ENCODE assay signal across 9 cellular contexts in the genomic region with DNA sequence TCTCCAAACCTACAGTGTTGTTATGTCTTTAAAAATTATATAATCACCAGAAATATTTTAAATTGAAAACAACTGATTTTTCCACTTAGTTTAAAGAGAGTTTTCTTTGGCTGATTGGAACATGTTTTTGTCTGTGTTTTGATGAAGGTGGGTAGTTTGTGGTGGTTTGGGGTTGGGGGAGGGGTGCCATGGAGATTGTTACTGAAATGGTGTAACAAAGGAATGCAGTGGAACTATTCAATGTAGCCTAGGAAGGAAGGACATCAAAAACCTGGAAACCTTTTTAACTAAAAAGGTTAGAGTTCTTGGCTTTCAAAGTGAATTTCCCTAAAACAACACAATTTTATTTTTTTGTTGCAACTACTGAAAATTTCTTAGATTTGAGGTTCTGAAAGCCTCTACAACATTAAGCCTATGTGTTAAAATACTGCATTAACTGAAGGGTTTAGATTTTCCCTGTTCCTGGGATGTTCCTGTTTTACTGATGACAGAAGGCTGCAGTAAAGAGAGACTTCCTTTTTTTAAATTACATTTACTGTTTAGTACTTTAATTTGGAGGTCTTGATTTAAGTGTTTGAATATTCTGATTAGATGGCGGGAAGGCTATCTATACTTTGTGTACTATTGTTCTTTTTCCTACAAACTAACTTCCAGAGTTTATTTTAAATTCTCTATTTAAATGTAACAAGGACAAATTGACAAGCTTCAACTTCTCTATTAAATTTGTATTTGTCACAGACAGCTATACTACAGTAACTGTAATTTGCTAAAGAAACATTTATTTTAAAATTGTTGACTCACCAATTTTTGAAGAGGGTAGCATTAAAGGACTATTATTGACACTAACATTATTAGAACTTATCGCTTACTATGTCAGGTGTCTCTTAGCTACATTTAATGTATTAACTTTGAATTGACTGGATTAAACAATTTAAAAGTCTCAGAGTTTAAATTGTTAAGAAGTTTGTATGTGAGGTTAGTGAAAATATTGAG.
DNase-seq lines count a peak whose midpoint lies in the region; ATAC-seq, FAIRE-seq and TF ChIP-seq lines count a peak whose summit lies in the region.
"Had no signal": no experiment of that assay in that cellular context is flagged by ENCODE, and none has a peak within 500 bp of the region (broad histone marks: within the 10 kb centered on the region; RNA-seq: fewer than 3 reads in every experiment).

No MANE protein-coding gene starts in this region.

- 0 out of 2 replicates have a peak overlapping the region, but pooled peaks have one; percentile 5 for H3K9ac ChIP-seq in GM12878 (ENCODE audit: control insufficient read depth, insufficient read depth, low read length)

- TF ChIP-seq CTCF in GM12878 (IDR thresholded peaks at IDR 0.05 in 2 of 3, conservative IDR thresholded peaks at IDR 0.05 in 1 of 3; ENCODE audit: control insufficient read depth in 2 of 3, extremely low read depth in 1 of 3, insufficient read depth in 1 of 3, low read depth in 3 of 3, low read length in 3 of 3) = no peak

- in situ Hi-C loops in GM12878 (cut with MboI) (no loop called here), KBM-7 (cut with MboI; ENCODE audit: low pct_unique_long_range_greater_than_20kb, low sequenced_read_pairs) (loop anchor here (25.0 kb wide), 1 partner anchor 90 kb away; the partner anchor contains the start of gene RANBP2)

- H3K9me3 Mint-ChIP-seq in CD8-positive, alpha-beta memory T cell = no peaks in the 10 kb centered on the region
- H3K9me3 Mint-ChIP-seq in naive B cell = no peaks in the 10 kb centered on the region

- no peaks in the 10 kb centered on the region for H3K36me3 ChIP-seq in CD8-positive, alpha-beta memory T cell (ENCODE audit: insufficient read depth, low read length)
- H3K36me3 ChIP-seq in GM12878 (ENCODE audit: control insufficient read depth in 2 of 2, insufficient read depth in 2 of 2, low read length in 1 of 2) = no peaks in the 10 kb centered on the region

- no peaks in the 10 kb centered on the region for H3K27me3 ChIP-seq in CD8-positive, alpha-beta memory T cell (ENCODE audit: insufficient read depth, low read length, poor library complexity, severe bottlenecking)
- no peaks in the 10 kb centered on the region for H3K27me3 ChIP-seq in GM12878 (replicated peaks in 1 of 2; ENCODE audit: control insufficient read depth in 2 of 2, insufficient read depth in 2 of 2, low read length in 1 of 2)

- H3K27me3 Mint-ChIP-seq in CD8-positive, alpha-beta memory T cell = no peaks in the 10 kb centered on the region
- H3K27me3 Mint-ChIP-seq in naive B cell = no peaks in the 10 kb centered on the region

- H2AFZ ChIP-seq in GM12878 (ENCODE audit: control insufficient read depth, low read depth, low read length) = no peak overlapping the region

- ATAC-seq in GM12878 (no peak), naive B cell (ENCODE audit: low read depth in 2 of 2) (no peak)

- peak overlapping the region; percentile 88 to 91 (median 89) for H3K4me3 Mint-ChIP-seq in CD8-positive, alpha-beta memory T cell
- H3K4me3 Mint-ChIP-seq in naive B cell = peak overlapping the region in 4 of 8 donors; percentile 50 to 90 (median 80)

- RAD21 ChIA-PET in GM12878 (lab: Charles Lee; ENCODE audit: unreplicated experiment) = interaction anchor here (1.0 to 4.7 kb wide), 8 partner anchors 10 to 38 kb away, joined by 3 to 52 read pairs (median 4); no protein-coding TSS in a partner anchor

- BruUV-seq in GM12878 (replicated peaks; lab: Mats Ljungman, UMichigan) = TSS peak; percentile 52

- CTCF ChIA-PET in CD8-positive, alpha-beta memory T cell (lab: Charles Lee) = interaction anchor here (0.8 to 11.1 kb wide), 6 partner anchors 9 to 16 kb away, joined by 3 to 97 read pairs (median 7); no protein-coding TSS in a partner anchor
- CTCF ChIA-PET in GM12878 (lab: Yijun Ruan, JAX) = interaction anchor here (0.6 to 11.7 kb wide), 8 partner anchors 7 to 224 kb away, joined by 3 to 161 read pairs (median 7); no protein-coding TSS in a partner anchor

- FAIRE-seq in GM12878 (lab: Jason Lieb, UNC) = no peak

- H3K4me1 ChIP-seq in CD8-positive, alpha-beta memory T cell (ENCODE audit: insufficient read depth, low read length) = peaks cover 69% of the 10 kb centered on the region
- H3K4me1 ChIP-seq in GM12878 (ENCODE audit: control insufficient read depth, insufficient read depth, low read length) = peaks cover 16% of the 10 kb centered on the region

- H3K4me2 ChIP-seq in GM12878 (ENCODE audit: control insufficient read depth, insufficient read depth) = peak overlapping the region; percentile 46; the same call in 1 of the 2 replicates

- H3K79me2 ChIP-seq in GM12878 (ENCODE audit: control insufficient read depth, insufficient read depth, low read length) = peaks cover 1% of the 10 kb centered on the region; the same call in 1 of the 2 replicates

- 95% methylated on average over 2 of the region's 2 CpGs for WGBS in GM12878 (ENCODE audit: insufficient coverage, insufficient replicate concordance, low lambda C conversion rate, missing lambda C conversion rate)

- H3K27ac Mint-ChIP-seq in CD8-positive, alpha-beta memory T cell = peak overlapping the region; percentile 85 to 97 (median 94)
- H3K27ac Mint-ChIP-seq in naive B cell = peak overlapping the region; percentile 3 to 94 (median 76)

- no peaks in the 10 kb centered on the region for H3K9me3 ChIP-seq in CD8-positive, alpha-beta memory T cell (ENCODE audit: low read length)
- H3K9me3 ChIP-seq in GM12878 (replicated peaks; ENCODE audit: control insufficient read depth, insufficient read depth, low read length) = no peaks in the 10 kb centered on the region

- peaks cover 72 to 93% (median 84%) of the 10 kb centered on the region in 3 donors for H3K4me1 Mint-ChIP-seq in CD8-positive, alpha-beta memory T cell
- peaks cover 32 to 51% (median 47%) of the 10 kb centered on the region in 3 donors for H3K4me1 Mint-ChIP-seq in naive B cell

- POLR2A ChIA-PET in CD8-positive, alpha-beta memory T cell (lab: Charles Lee) = interaction anchor here (0.9 to 2.2 kb wide), 4 partner anchors 8 to 17 kb away, joined by 3 to 13 read pairs (median 6); no protein-coding TSS in a partner anchor
- POLR2A ChIA-PET in GM12878 (lab: Charles Lee) = interaction anchor here (0.9 to 2.0 kb wide), 5 partner anchors 8 to 11 kb away, joined by 3 to 17 read pairs (median 6); no protein-coding TSS in a partner anchor

- SMC1A ChIA-PET in GM12878 (lab: Charles Lee; ENCODE audit: uncharacterized antibody, unreplicated experiment) = interaction anchor here (0.9 to 23.9 kb wide), 9 partner anchors 5 to 57 kb away, joined by 4 to 800 read pairs (median 6); no protein-coding TSS in a partner anchor

- peak overlapping the region; percentile 35 for H3K4me3 ChIP-seq in CD8-positive, alpha-beta memory T cell (ENCODE audit: low read length)
- no peak overlapping the region for H3K4me3 ChIP-seq in GM12878

- intact Hi-C loops in GM12878 (cut with micrococcal nuclease; ENCODE audit: unreplicated experiment) (no loop called here), posterior cingulate gyrus (cut with DNase I) (loop anchor here (5.0 kb wide), 1 partner anchor 160 kb away; no protein-coding TSS in a partner anchor)

- no peak for TF ChIP-seq EP300 in GM12878 (IDR thresholded peaks at IDR 0.05; ENCODE audit: borderline replicate concordance in 1 of 2, control insufficient read depth in 1 of 2, low read depth in 2 of 2, low read length in 2 of 2)

- peak in 1 of 5 donors; percentile 22 for DNase-seq in CD8-positive, alpha-beta memory T cell
- DNase-seq in MV-4-11 (lab: John Stamatoyannopoulos, UW) = peak; percentile 24
- no peak for DNase-seq in GM12878 (ENCODE audit: low read depth, low spot score)
- no peak for DNase-seq in naive B cell
- DNase-seq in posterior cingulate gyrus = no peak
- DNase-seq in H4 (ENCODE audit: low spot score) = no peak
- no peak for DNase-seq in NCI-H82 (lab: John Stamatoyannopoulos, UW)
- no peak for DNase-seq in KBM-7
- DNase-seq: H7 had no signal

- H3K27ac ChIP-seq in CD8-positive, alpha-beta memory T cell (ENCODE audit: low read depth, low read length) = peak overlapping the region; percentile 41
- H3K27ac ChIP-seq in GM12878 (ENCODE audit: control insufficient read depth, insufficient read depth) = no peak overlapping the region

- TF ChIP-seq RAD21 in GM12878 (IDR thresholded peaks at IDR 0.05; ENCODE audit: insufficient read depth, low read depth, low read length) = no peak

- peaks cover 0 to 14% (median 0%) of the 10 kb centered on the region in 3 donors for H3K36me3 Mint-ChIP-seq in CD8-positive, alpha-beta memory T cell
- no peaks in the 10 kb centered on the region for H3K36me3 Mint-ChIP-seq in naive B cell

- H4K20me1 ChIP-seq in GM12878 (ENCODE audit: control insufficient read depth, insufficient read depth) = no peaks in the 10 kb centered on the region; the same call in 1 of the 2 replicates

- no peak for TF ChIP-seq POLR2A in GM12878 (IDR thresholded peaks at IDR 0.05; ENCODE audit: low read depth, low read length)

TF ChIP-seq in GM12878, 131 proteins besides CTCF, POLR2A, EP300 and RAD21 (continues in another document):
- TF ChIP-seq MTA2 (IDR thresholded peaks at IDR 0.05; ENCODE audit: low read depth) (no peak), BCL11A (IDR thresholded peaks at IDR 0.05; ENCODE audit: low read depth, low read length) (no peak), NFYA (IDR thresholded peaks at IDR 0.05; ENCODE audit: borderline replicate concordance, low read depth, low read length) (no peak), JUNB (IDR thresholded peaks at IDR 0.05) (no peak), NFIC (IDR thresholded peaks at IDR 0.05; ENCODE audit: low read depth, low read length) (no peak), ZNF274 (IDR thresholded peaks at IDR 0.05; ENCODE audit: insufficient read depth, insufficient read length) (no peak), TARDBP (IDR thresholded peaks at IDR 0.05; ENCODE audit: borderline replicate concordance) (no peak), CBX3 (IDR thresholded peaks at IDR 0.05; ENCODE audit: borderline replicate concordance, low read depth) (no peak), HDAC2 (IDR thresholded peaks at IDR 0.05) (no peak), TCF12 (IDR thresholded peaks at IDR 0.05; ENCODE audit: low read depth, low read length) (no peak), FOXM1 (IDR thresholded peaks at IDR 0.05; ENCODE audit: low read depth, low read length) (no peak), CREB1 (IDR thresholded peaks at IDR 0.05; ENCODE audit: low read depth) (no peak), SPI1 (IDR thresholded peaks at IDR 0.05; ENCODE audit: borderline replicate concordance, insufficient read depth, low read depth, low read length) (no peak)
